In genomic region chr10:80459047-80459865, GRCh38 we compare ENCODE assay signal across 8 cellular contexts. TPM values are rescaled to one million over a fixed set of nuclear protein-coding genes. Genes with fewer than 3 reads are reported as not detected.
DNase-seq lines count a peak whose midpoint lies in the region; ATAC-seq and TF ChIP-seq lines count a peak whose summit lies in the region.

No MANE protein-coding gene starts in this region.

- H3K4me3 ChIP-seq in DOHH2 (ENCODE audit: low read length) (no peak overlapping the region), lung (peak overlapping the region; percentile 37), stomach smooth muscle (ENCODE audit: low read length in 2 of 2) (peak overlapping the region in 1 of 2 donors; percentile 35), Karpas-422 (ENCODE audit: low read length) (no peak overlapping the region)

- H3K9me2 ChIP-seq in DOHH2 (replicated peaks; ENCODE audit: control insufficient read depth, low read length) (no peaks in the 10 kb centered on the region), Karpas-422 (replicated peaks; ENCODE audit: insufficient read depth, low read length) (no peaks in the 10 kb centered on the region)

- H3K27me3 ChIP-seq in DOHH2 (ENCODE audit: control insufficient read depth, low read length) (no peaks in the 10 kb centered on the region), lung (ENCODE audit: control insufficient read depth, insufficient read depth) (no peaks in the 10 kb centered on the region), stomach smooth muscle (ENCODE audit: control insufficient read depth in 1 of 2, insufficient read depth in 2 of 2, low read length in 2 of 2) (no peaks in the 10 kb centered on the region), Karpas-422 (ENCODE audit: low read length) (0 out of 2 replicates have a peak, but pooled peaks cover 3% of the 10 kb centered on the region)

- peaks cover 5% of the 10 kb centered on the region; the same call in 1 of the 2 replicates for H3K36me3 ChIP-seq in DOHH2 (ENCODE audit: control insufficient read depth, low read length)
- peaks cover 0 to 4% of the 10 kb centered on the region in 2 donors for H3K36me3 ChIP-seq in lung (ENCODE audit: control insufficient read depth in 2 of 2, insufficient read depth in 2 of 2, low read length in 2 of 2)
- no peaks in the 10 kb centered on the region for H3K36me3 ChIP-seq in stomach smooth muscle (ENCODE audit: control insufficient read depth in 2 of 2, insufficient read depth in 2 of 2, low read length in 2 of 2)
- no peaks in the 10 kb centered on the region for H3K36me3 ChIP-seq in Karpas-422 (ENCODE audit: insufficient read depth, low read length)

- H3K9ac ChIP-seq in stomach smooth muscle (ENCODE audit: low read length in 2 of 2) (peak overlapping the region; percentile 29 to 39), Karpas-422 (ENCODE audit: low read length) (no peak overlapping the region)

- H3K4me1 ChIP-seq in DOHH2 (ENCODE audit: control insufficient read depth, low read length), result peaks cover 86% of the 10 kb centered on the region
- H3K4me1 ChIP-seq in lung (ENCODE audit: control insufficient read depth in 2 of 2, insufficient read depth in 2 of 2, low read length in 2 of 2), result peaks cover 27 to 54% of the 10 kb centered on the region in 2 donors
- H3K4me1 ChIP-seq in stomach smooth muscle (ENCODE audit: control insufficient read depth, insufficient read depth, low read length), result peaks cover 76% of the 10 kb centered on the region
- H3K4me1 ChIP-seq in Karpas-422 (ENCODE audit: low read length), result peaks cover 27% of the 10 kb centered on the region

- DNase-seq in HT-29 (ENCODE audit: low spot score), result peak; percentile 75
- DNase-seq in UCSD-AML1 (lab: John Stamatoyannopoulos, UW; ENCODE audit: unreplicated experiment), result peak; percentile 83
- DNase-seq in central memory CD4-positive, alpha-beta T cell, result peak; percentile 60
- peak; percentile 85 for DNase-seq in lung (ENCODE audit: low spot score)
- no peak for DNase-seq in Karpas-422

- no peak overlapping the region for H3K27ac ChIP-seq in DOHH2 (ENCODE audit: low read depth, low read length)
- peak overlapping the region; percentile 47 to 96 for H3K27ac ChIP-seq in lung (ENCODE audit: low read depth in 1 of 2, low read length in 1 of 2)
- peak overlapping the region; percentile 49 for H3K27ac ChIP-seq in stomach smooth muscle (ENCODE audit: low read length)
- no peak overlapping the region for H3K27ac ChIP-seq in Karpas-422 (ENCODE audit: low read length)

- peak; percentile 46 for ATAC-seq in GM21381 (IDR thresholded peaks at IDR 0.05; ENCODE audit: unreplicated experiment)
- peak; percentile 48 for ATAC-seq in lung (ENCODE audit: insufficient read depth, low FRiP score)

- WGBS in lung, 2 donors, result 20 to 35% methylated on average over 9 of the region's 9 CpGs

- H2AFZ ChIP-seq in Karpas-422 (ENCODE audit: low read length), result no peak overlapping the region

- no peaks in the 10 kb centered on the region for H3F3A ChIP-seq in DOHH2 (ENCODE audit: control insufficient read depth, insufficient read depth)

- no peaks in the 10 kb centered on the region for H3K9me3 ChIP-seq in DOHH2 (ENCODE audit: control insufficient read depth, insufficient read depth, low read length)
- H3K9me3 ChIP-seq in lung (ENCODE audit: control insufficient read depth in 2 of 2, insufficient read depth in 1 of 2, low read length in 1 of 2), result no peaks in the 10 kb centered on the region
- no peaks in the 10 kb centered on the region for H3K9me3 ChIP-seq in stomach smooth muscle (ENCODE audit: control insufficient read depth in 2 of 2, low read length in 2 of 2)
- no peaks in the 10 kb centered on the region for H3K9me3 ChIP-seq in Karpas-422 (ENCODE audit: low read length)

- H4K20me1 ChIP-seq in DOHH2 (ENCODE audit: control insufficient read depth, insufficient read depth, low read depth, low read length), result peaks cover 11% of the 10 kb centered on the region
- peaks cover 11% of the 10 kb centered on the region; the same call in 1 of the 2 replicates for H4K20me1 ChIP-seq in Karpas-422 (ENCODE audit: insufficient read depth, low read depth, low read length)

- H3K79me2 ChIP-seq in DOHH2 (ENCODE audit: control insufficient read depth, low read length) (peaks cover 95% of the 10 kb centered on the region), Karpas-422 (ENCODE audit: low read length) (no peaks in the 10 kb centered on the region)

- TF ChIP-seq CTCF in DOHH2 (IDR thresholded peaks at IDR 0.05; ENCODE audit: low read depth, low read length, poor library complexity, severe bottlenecking), result no peak
- no peak for TF ChIP-seq CTCF in lung (IDR thresholded peaks at IDR 0.05; ENCODE audit: control extremely low read depth, extremely low read depth)

- H3K4me2 ChIP-seq in DOHH2 (ENCODE audit: low read length), result peak overlapping the region; percentile 27
- no peak overlapping the region for H3K4me2 ChIP-seq in Karpas-422 (ENCODE audit: low read depth, low read length, poor library complexity, severe bottlenecking)

RNA-seq across cellular contexts. Expression of gene TSPAN14, which starts 5.1 kb away (rescaled TPM):
- 58.3 and 65.1 TPM in 2 replicates for total RNA-seq in HT-29 (2014; rRNA removed; shearing (Covaris generic))
- 100 to 1,000 TPM in 1 of 2 donors, 10 to 100 TPM in 1; 67.3 to 164 TPM for total RNA-seq in lung
- polyA plus RNA-seq in lung, result 100 to 1,000 TPM in 1 of 2 donors, 10 to 100 TPM in 1; 40.9 to 187 TPM
- 3.4 TPM in 2 replicates for total RNA-seq in Karpas-422 (2014; rRNA removed; shearing (Covaris generic); ENCODE audit: low replicate concordance)

RNA-seq across cellular contexts. Expression of gene PRXL2A, which starts 50.9 kb away (rescaled TPM):
- 8.6 and 9.3 TPM in 2 replicates for total RNA-seq in HT-29 (2014; rRNA removed; shearing (Covaris generic))
- total RNA-seq in lung, result 10 to 100 TPM; 42.8 to 59.5 TPM
- polyA plus RNA-seq in lung, result 10 to 100 TPM; 18.2 to 31.2 TPM
- 1.7 and 7.2 TPM in 2 replicates for total RNA-seq in Karpas-422 (2014; rRNA removed; shearing (Covaris generic); ENCODE audit: low replicate concordance)

Comparison
In these comparisons a context has a peak if more than half of its experiments do, and no peak if none do; other contexts are left out.
1. H3K27ac ChIP-seq: peak in lung (2 of 2) and stomach smooth muscle (single experiment); none in DOHH2 (single experiment) and Karpas-422 (single experiment).
2. RNA of gene TSPAN14, which starts 5.1 kb away (total RNA-seq): 67.3 to 164 TPM in lung and 58.3 to 65.1 TPM in HT-29; 3.4 TPM in Karpas-422; every median in the first group is over 10 times any median in the second.